In the genomic region with DNA sequence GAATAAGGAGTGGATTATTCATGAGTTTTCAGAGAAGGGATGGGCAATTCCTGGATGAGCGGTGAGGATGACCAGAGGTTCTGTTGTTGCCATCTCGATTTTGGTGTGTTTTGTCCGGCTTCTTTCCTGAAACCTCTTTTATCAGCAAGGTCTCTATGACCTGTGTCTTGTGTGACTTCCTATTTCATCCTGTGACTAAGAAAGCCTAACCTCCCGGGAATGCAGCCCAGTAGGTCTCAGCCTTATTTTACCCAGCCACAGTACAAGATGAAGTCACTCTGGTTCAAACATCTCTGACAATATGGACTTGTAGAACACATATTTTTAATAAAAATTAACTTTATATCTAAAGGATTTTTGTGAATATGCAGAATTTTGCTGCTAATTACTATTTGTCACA, we compare ENCODE assay signal across 33 cellular contexts.
"Had no signal": no experiment of that assay in that cellular context is flagged by ENCODE, and none has a peak within 500 bp of the region (broad histone marks: within the 10 kb centered on the region; RNA-seq: fewer than 3 reads in every experiment).

No MANE protein-coding gene starts in this region.

- ATAC-seq: activated CD4-positive, alpha-beta T cell treated with anti-CD3 and anti-CD28 coated beads for 36 hours; activated CD4-positive, CD25-positive, alpha-beta regulatory T cell treated with anti-CD3 and anti-CD28 coated beads, Interleukin-2, amount 50 U/mL, for 24 hours; activated CD8-positive, alpha-beta memory T cell treated with anti-CD3 and anti-CD28 coated beads, Interleukin-2, amount 10 ng/mL, durations not matched to agents 7 days and 5 days; Right ventricle myocardium inferior; SK-N-SH treated with all-trans-retinoic acid at 6 μM for 48 hours had no signal

- H3K27me3 ChIP-seq: ascending aorta, MG63, Peyer's patch had no signal

- H3K9me3 ChIP-seq: ascending aorta, MG63 had no signal

- H3K4me1 ChIP-seq: ascending aorta, Peyer's patch had no signal

- H3K27ac ChIP-seq: ascending aorta, cardiac muscle cell, Peyer's patch, RWPE1 had no signal

- DNase-seq: activated CD4-positive, alpha-beta memory T cell treated with anti-CD3 and anti-CD28 coated beads for 36 hours; activated CD4-positive, alpha-beta T cell treated with anti-CD3 and anti-CD28 coated beads for 36 hours; activated CD4-positive, alpha-beta T cell treated with anti-CD3 and anti-CD28 coated beads, Interleukin-2, amount 50 U/mL, for 1 hour; activated CD8-positive, alpha-beta memory T cell treated with anti-CD3 and anti-CD28 coated beads for 24 hours; activated CD8-positive, alpha-beta memory T cell treated with anti-CD3 and anti-CD28 coated beads, Interleukin-2, amount 10 ng/mL, durations not matched to agents 7 days and 5 days; activated CD8-positive, alpha-beta memory T cell treated with anti-CD3 and anti-CD28 coated beads, Interleukin-2, amount 50 U/mL, for 48 hours; activated effector memory CD4-positive, alpha-beta T cell treated with anti-CD3 and anti-CD28 coated beads, Interleukin-2, amount 50 U/mL, for 16 hours; activated naive CD4-positive, alpha-beta T cell; activated naive CD4-positive, alpha-beta T cell treated with anti-CD3 and anti-CD28 coated beads, Interleukin-2, amount 50 U/mL, for 16 hours; activated naive CD8-positive, alpha-beta T cell treated with anti-CD3 and anti-CD28 coated beads for 36 hours; activated T-cell treated with anti-CD3 and anti-CD28 coated beads, Interleukin-2, amount 50 U/mL, for 48 hours; amygdala; Kasumi-1; KBM-7; MG63; NCI-H1048; NCI-H1105 treated with DMSO at 0.1 percent for 48 hours; NCI-H1436; NCI-H1694; NCI-H2029; NCI-H345; NCI-H524 treated with DMSO at 0.1 percent for 48 hours; Peyer's patch; SIG-M5; SW 1271; T-helper 1 cell; T-helper 2 cell had no signal

- H3K36me3 ChIP-seq: ascending aorta, cardiac muscle cell, MG63, Peyer's patch had no signal

- H3K4me3 ChIP-seq: ascending aorta, cardiac muscle cell, MG63, Peyer's patch had no signal
